In genomic region chr10:71247306-71247705, GRCh38 we compare ENCODE assay signal across 1 cellular context.
TF ChIP-seq lines count a peak whose summit lies in the region.

No MANE protein-coding gene starts in this region.

TF ChIP-seq in HCT116, 20 proteins besides CTCF, POLR2A, EP300 and RAD21 (continued from another document):
- TF ChIP-seq ZBTB33 (IDR thresholded peaks at IDR 0.05; ENCODE audit: extremely low read depth, insufficient replicate concordance, low read length) (no peak), ZFX (IDR thresholded peaks at IDR 0.05) (no peak)
